In the genomic region with DNA sequence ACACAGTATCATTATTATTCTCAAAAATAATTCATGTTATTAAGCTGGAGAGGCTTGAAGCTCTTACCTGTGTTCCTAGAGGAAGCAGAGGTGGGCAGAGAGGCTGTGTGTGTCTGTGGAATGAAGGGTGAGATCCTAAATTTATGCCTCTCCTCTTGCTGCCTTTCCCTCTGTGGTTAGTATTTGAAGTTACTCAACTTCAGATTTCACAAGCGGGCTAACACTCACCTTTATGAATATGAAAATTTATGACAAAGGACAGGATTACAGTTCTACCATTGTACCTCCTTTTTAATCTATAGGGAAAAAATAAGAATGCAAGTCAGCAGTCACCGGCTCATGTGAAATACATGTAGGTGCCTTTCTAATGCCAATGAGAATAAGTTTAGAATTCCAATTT, we compare ENCODE assay signal across 21 cellular contexts. TPM values are rescaled to one million over a fixed set of nuclear protein-coding genes. Genes with fewer than 3 reads are reported as not detected.
"Had no signal": no experiment of that assay in that cellular context is flagged by ENCODE, and none has a peak within 500 bp of the region (broad histone marks: within the 10 kb centered on the region; RNA-seq: fewer than 3 reads in every experiment).

A gene (minus strand): TSS at position 115 of the 400 bp plus-strand sequence. CDS start 679 bp downstream, outside the sequence.

RNA-seq across cellular contexts. Expression of the gene that starts here (rescaled TPM):
- total RNA-seq: activated CD4-positive, alpha-beta memory T cell treated with anti-CD3 and anti-CD28 coated beads for 36 hours; activated CD4-positive, alpha-beta T cell treated with anti-CD3 and anti-CD28 coated beads for 36 hours; activated CD4-positive, alpha-beta T cell treated with anti-CD3 and anti-CD28 coated beads, Interleukin-2, amount 10 ng/mL, durations not matched to agents 24 days and 14 days; activated CD8-positive, alpha-beta memory T cell treated with anti-CD3 and anti-CD28 coated beads for 36 hours; activated CD8-positive, alpha-beta memory T cell treated with anti-CD3 and anti-CD28 coated beads, Interleukin-2, amount 10 ng/mL, durations not matched to agents 7 days and 5 days; activated CD8-positive, alpha-beta T cell treated with anti-CD3 and anti-CD28 coated beads, Interleukin-2, amount 10 ng/mL, durations not matched to agents 7 days and 5 days; activated naive CD4-positive, alpha-beta T cell treated with anti-CD3 and anti-CD28 coated beads for 36 hours; activated naive CD8-positive, alpha-beta T cell treated with anti-CD3 and anti-CD28 coated beads for 36 hours; activated T-helper 1 cell treated with anti-CD3 and anti-CD28 coated beads, Interleukin-12 subunit alpha, Interleukin-12 subunit beta, Interleukin-2, Interleukin-4 antibody, amounts not matched to agents 30 ng/mL and 10 ng/mL and 1 ng/mL, durations not matched to agents 14 hours and 24 hours and 36 hours; activated T-helper 2 cell treated with anti-CD3 and anti-CD28 coated beads, Interferon-gamma antibody, Interleukin-2, Interleukin-4, amounts not matched to agents 10 μg/mL and 5 μg/mL and 100 μg/mL, durations not matched to agents 14 hours and 24 hours and 36 hours; adrenal gland; aorta; body of pancreas; cardiac muscle cell; colonic mucosa; esophagus muscularis mucosa; fibroblast of lung; fibroblast of villous mesenchyme; glomerular endothelial cell; heart right ventricle; T-helper 17 cell had no signal
- polyA plus RNA-seq: adrenal gland, cardiac muscle cell, fibroblast of lung had no signal
